In genomic region chr4:185165605-185166063, GRCh38 we compare ENCODE assay signal across 8 cellular contexts. TPM values are rescaled to one million over a fixed set of nuclear protein-coding genes. Genes with fewer than 3 reads are reported as not detected.
A peak's percentile ranks its signal among the peaks of the same experiment; 100 is the strongest.
DNase-seq lines count a peak whose midpoint lies in the region; ATAC-seq and TF ChIP-seq lines count a peak whose summit lies in the region.

No MANE protein-coding gene starts in this region.

- TF ChIP-seq CTCF in GM10248 (IDR thresholded peaks at IDR 0.05; ENCODE audit: control extremely low read depth, extremely low read depth, low read depth, missing control alignments) (no peak), BE2C (IDR thresholded peaks at IDR 0.05; ENCODE audit: low read depth, low read length) (no peak)

- H3K4me1 ChIP-seq in trophoblast cell (ENCODE audit: control insufficient read depth in 1 of 2, insufficient read depth in 2 of 2, low read length in 2 of 2) (no peaks in the 10 kb centered on the region), BE2C (no peaks in the 10 kb centered on the region)

- no peak overlapping the region for H3K9ac ChIP-seq in trophoblast cell (ENCODE audit: low read length)

- no peaks in the 10 kb centered on the region for H3K27me3 ChIP-seq in trophoblast cell (ENCODE audit: insufficient read depth, low read length)
- no peaks in the 10 kb centered on the region for H3K27me3 ChIP-seq in BE2C

- WGBS in trophoblast cell (ENCODE audit: extremely low coverage, insufficient coverage, insufficient read length) = no CpG with 5 or more reads among the region's 2 CpGs

- no peak overlapping the region for H3K4ac ChIP-seq in trophoblast cell (ENCODE audit: low read depth, low read length)

- H3K36me3 ChIP-seq in trophoblast cell (ENCODE audit: control insufficient read depth in 1 of 2, insufficient read depth in 2 of 2, low read length in 2 of 2) (peaks cover 6 to 7% of the 10 kb centered on the region in 2 experiments), BE2C (peaks cover 12% of the 10 kb centered on the region)

- no peak overlapping the region for H2AFZ ChIP-seq in trophoblast cell (ENCODE audit: insufficient read depth, low read length, poor library complexity)

- no peak overlapping the region for H3K23ac ChIP-seq in trophoblast cell (ENCODE audit: low read length)

- no peak overlapping the region for H3K14ac ChIP-seq in trophoblast cell (ENCODE audit: low read length)

- H3K18ac ChIP-seq in trophoblast cell (ENCODE audit: low read length) = no peak overlapping the region

- DNase-seq in GM10248 (ENCODE audit: extremely low spot score) (peak; percentile 56), trophoblast cell (no peak), BE2C (no peak), HK-2 (ENCODE audit: unreplicated experiment) (no peak)
- DNase-seq in central memory CD4-positive, alpha-beta T cell = peak; percentile 66
- no peak for DNase-seq in effector CD8-positive, alpha-beta T cell (lab: John Stamatoyannopoulos, UW)

- H3K4me3 ChIP-seq in trophoblast cell (ENCODE audit: low read depth, low read length) = no peak overlapping the region
- H3K4me3 ChIP-seq in BE2C (ENCODE audit: low read depth, low read length) = no peak overlapping the region

- H3K27ac ChIP-seq in trophoblast cell (ENCODE audit: low read depth, low read length) = no peak overlapping the region

- H3K79me1 ChIP-seq in trophoblast cell (ENCODE audit: low read length) = no peaks in the 10 kb centered on the region

- H3K9me3 ChIP-seq in trophoblast cell (ENCODE audit: insufficient read depth, low read depth, low read length) = no peaks in the 10 kb centered on the region
- H3K9me3 ChIP-seq in BE2C = no peaks in the 10 kb centered on the region; the same call in 1 of the 2 replicates

- CTCF ChIA-PET in GM10248 (lab: Yijun Ruan, JAX) = interaction anchor here (1.2 to 13.1 kb wide), 3 partner anchors 14 to 32 kb away, joined by 3 to 131 read pairs (median 9); no protein-coding TSS in a partner anchor

- H3K79me2 ChIP-seq in trophoblast cell (ENCODE audit: control insufficient read depth, insufficient read depth, low read length, poor library complexity) = no peaks in the 10 kb centered on the region

- H4K8ac ChIP-seq in trophoblast cell (ENCODE audit: low read depth, low read length) = no peak overlapping the region

- H2BK5ac ChIP-seq in trophoblast cell (ENCODE audit: low read depth, low read length, poor library complexity) = no peak overlapping the region

- no peak overlapping the region for H4K12ac ChIP-seq in trophoblast cell (ENCODE audit: low read depth, low read length)

- no peak overlapping the region for H3K4me2 ChIP-seq in trophoblast cell (ENCODE audit: low read length)

- H2BK120ac ChIP-seq in trophoblast cell (ENCODE audit: insufficient read depth, low read length, poor library complexity) = no peak overlapping the region

- H4K91ac ChIP-seq in trophoblast cell (ENCODE audit: low read depth, low read length) = no peak overlapping the region

- no peak overlapping the region for H2BK12ac ChIP-seq in trophoblast cell (ENCODE audit: low read length)

- no peak overlapping the region for H2AK5ac ChIP-seq in trophoblast cell (ENCODE audit: low read length)

- ATAC-seq in GM21360 (IDR thresholded peaks at IDR 0.05; ENCODE audit: unreplicated experiment) = peak; percentile 92
- peak; percentile 90 for ATAC-seq in HG03520 (IDR thresholded peaks at IDR 0.05; ENCODE audit: unreplicated experiment)

- POLR2A ChIA-PET in GM10248 (lab: Yijun Ruan, JAX) = interaction anchor here (0.6 to 1.5 kb wide), 2 partner anchors 23 to 516 kb away, joined by 3 to 5 read pairs; partner anchors contain the start of genes PRIMPOL and SLC25A4

RNA-seq across cellular contexts. Expression of gene SLC25A4, which starts 22.6 kb away (rescaled TPM):
- 14.9 and 15.7 TPM in 2 replicates for polyA plus RNA-seq in trophoblast cell (2013)
- 83.0 TPM for polyA plus RNA-seq in BE2C (2012; ENCODE audit: insufficient read depth, insufficient read length, low read depth)

RNA-seq across cellular contexts. Expression of gene CFAP97, which starts 38.2 kb away (rescaled TPM):
- 16.6 and 17.3 TPM in 2 replicates for polyA plus RNA-seq in trophoblast cell (2013)
- polyA plus RNA-seq in BE2C (2012; ENCODE audit: insufficient read depth, insufficient read length, low read depth) = 19.4 TPM

RNA-seq across cellular contexts. Expression of gene SNX25, which starts 43.8 kb away (rescaled TPM):
- 11.4 TPM in 2 replicates for polyA plus RNA-seq in trophoblast cell (2013)
- 2.3 TPM for polyA plus RNA-seq in BE2C (2012; ENCODE audit: insufficient read depth, insufficient read length, low read depth)

Comparison
In these comparisons a context has a peak if more than half of its experiments do, and no peak if none do; other contexts are left out.
1. DNase-seq: peak in GM10248 (single experiment) and central memory CD4-positive, alpha-beta T cell (single experiment); none in trophoblast cell (0 of 2), BE2C (single experiment), effector CD8-positive, alpha-beta T cell (single experiment) and HK-2 (single experiment).